8 cellular contexts compared by ENCODE assay signal in genomic region chr6:20400476-20401402, GRCh38. TPM values are rescaled to one million over a fixed set of nuclear protein-coding genes. Genes with fewer than 3 reads are reported as not detected.
DNase-seq lines count a peak whose midpoint lies in the region; ATAC-seq, FAIRE-seq and TF ChIP-seq lines count a peak whose summit lies in the region.

No MANE protein-coding gene starts in this region.

- H3K79me2 ChIP-seq in OCI-LY7 (ENCODE audit: insufficient read depth, low read depth, low read length) = peaks cover 34% of the 10 kb centered on the region

- no peaks in the 10 kb centered on the region for H3K9me2 ChIP-seq in OCI-LY7 (ENCODE audit: insufficient read depth, low read length)

- H3K36me3 ChIP-seq in OCI-LY7 (ENCODE audit: insufficient read depth, low read length) = peaks cover 11% of the 10 kb centered on the region
- no peaks in the 10 kb centered on the region for H3K36me3 ChIP-seq in gastroesophageal sphincter

- H3K4me1 Mint-ChIP-seq in activated T-helper 17 cell treated with anti-CD3 and anti-CD28 coated beads, Interleukin-2, amount 50 U/mL, for 72 hours = peaks cover 20% of the 10 kb centered on the region

- H3K27me3 ChIP-seq in gastroesophageal sphincter = no peaks in the 10 kb centered on the region

- H3K4me3 ChIP-seq in GM08714 (ENCODE audit: low read length) = peak overlapping the region; percentile 72
- H3K4me3 ChIP-seq in OCI-LY7 (ENCODE audit: low read depth, low read length, poor library complexity, severe bottlenecking) = peak overlapping the region; percentile 78
- H3K4me3 ChIP-seq in gastroesophageal sphincter = peak overlapping the region; percentile 57 to 87

- peak overlapping the region; percentile 93 for H2AFZ ChIP-seq in OCI-LY7 (ENCODE audit: low read length)

- H3K9me3 Mint-ChIP-seq in activated T-helper 17 cell treated with anti-CD3 and anti-CD28 coated beads, Interleukin-2, amount 50 U/mL, for 72 hours = no peaks in the 10 kb centered on the region

- H3K27ac ChIP-seq in OCI-LY7 (ENCODE audit: low read depth, low read length, poor library complexity, severe bottlenecking) = peak overlapping the region; percentile 33
- H3K27ac ChIP-seq in gastroesophageal sphincter = peak overlapping the region; percentile 16 to 83 (median 78)

- TF ChIP-seq EP300 in gastroesophageal sphincter (IDR thresholded peaks at IDR 0.05) = no peak

- TSS peak; percentile 75 for BruUV-seq in OCI-LY7 (replicated peaks; lab: Mats Ljungman, UMichigan)

- peak; percentile 3 for ATAC-seq in activated T-helper 17 cell treated with anti-CD3 and anti-CD28 coated beads, Interleukin-2, amount 50 U/mL, for 72 hours (replicated peaks)
- ATAC-seq in gastroesophageal sphincter (peak; percentile 25), GM19397 (IDR thresholded peaks at IDR 0.05; ENCODE audit: unreplicated experiment) (no peak)

- H3K36me3 Mint-ChIP-seq in activated T-helper 17 cell treated with anti-CD3 and anti-CD28 coated beads, Interleukin-2, amount 50 U/mL, for 72 hours (ENCODE audit: low read depth) = peaks cover 26% of the 10 kb centered on the region

- no peak for FAIRE-seq in urothelium cell line (lab: Jason Lieb, UNC)

- 2 to 18% methylated on average over 1 to 15 of the region's 29 CpGs for WGBS in gastroesophageal sphincter (ENCODE audit: low coverage in 1 of 2), 2 donors

- DNase-seq in HuH-7.5 (ENCODE audit: low spot score) = peak; percentile 42
- peak; percentile 60 for DNase-seq in OCI-LY7 (ENCODE audit: low spot score)
- DNase-seq in nucleus accumbens (lab: John Stamatoyannopoulos, UW) = peak in 40 of 56 donors; percentile 21 to 86 (median 70)
- peak; percentile 66 for DNase-seq in urothelium cell line (ENCODE audit: low spot score)

- peak overlapping the region; percentile 99 for H3K27ac Mint-ChIP-seq in activated T-helper 17 cell treated with anti-CD3 and anti-CD28 coated beads, Interleukin-2, amount 50 U/mL, for 72 hours

- intact Hi-C loops in OCI-LY7 (cut with micrococcal nuclease; ENCODE audit: unreplicated experiment) = loop anchor here (1.0 to 5.0 kb wide), 3 partner anchors 108 to 1192 kb away; partner anchors contain the start of gene SOX4

- peaks cover 7% of the 10 kb centered on the region; the same call in 1 of the 2 replicates for H4K20me1 ChIP-seq in OCI-LY7 (ENCODE audit: insufficient read depth, low read length)

- peak overlapping the region; percentile 98 for H3K4me3 Mint-ChIP-seq in activated T-helper 17 cell treated with anti-CD3 and anti-CD28 coated beads, Interleukin-2, amount 50 U/mL, for 72 hours

- POLR2A ChIA-PET in OCI-LY7 (lab: Charles Lee) = no interaction called here

- TF ChIP-seq CTCF in OCI-LY7 (conservative IDR thresholded peaks at IDR 0.05; ENCODE audit: low read length) (peak; percentile 77), gastroesophageal sphincter (IDR thresholded peaks at IDR 0.05) (peak in 3 of 4 experiments; percentile 16 to 33 (median 31))

- peaks cover 20% of the 10 kb centered on the region for H3K4me1 ChIP-seq in OCI-LY7 (ENCODE audit: insufficient read depth, low read length, poor library complexity, severe bottlenecking)
- peaks cover 0 to 19% (median 3%) of the 10 kb centered on the region in 3 donors for H3K4me1 ChIP-seq in gastroesophageal sphincter

- peak overlapping the region; percentile 100 for H3K4me2 ChIP-seq in OCI-LY7 (ENCODE audit: low read length)

- CTCF ChIA-PET in OCI-LY7 (lab: Charles Lee; ENCODE audit: unreplicated experiment) = no interaction called here

- H3K9me3 ChIP-seq in OCI-LY7 (ENCODE audit: low read length) (no peaks in the 10 kb centered on the region), gastroesophageal sphincter (no peaks in the 10 kb centered on the region)

- TF ChIP-seq POLR2A in gastroesophageal sphincter (IDR thresholded peaks at IDR 0.05) = no peak

- no peaks in the 10 kb centered on the region for H3K27me3 Mint-ChIP-seq in activated T-helper 17 cell treated with anti-CD3 and anti-CD28 coated beads, Interleukin-2, amount 50 U/mL, for 72 hours

RNA-seq across cellular contexts. Expression of gene E2F3, which starts 0.9 kb away (rescaled TPM):
- total RNA-seq in OCI-LY7 (2014; rRNA removed; shearing (Covaris generic)) = 12.2 and 12.4 TPM in 2 replicates
- 27.7 and 31.2 TPM in 2 replicates for total RNA-seq in OCI-LY7 (2022)
- 10 to 100 TPM; 13.6 to 26.6 TPM for total RNA-seq in activated T-helper 17 cell treated with anti-CD3 and anti-CD28 coated beads, Interleukin-2, amount 50 U/mL, for 72 hours
- 1 to 10 TPM; 3.4 to 6.5 (median 5.2) TPM for total RNA-seq in gastroesophageal sphincter
